ENCODE assay signal across 17 cellular contexts in the genomic region with DNA sequence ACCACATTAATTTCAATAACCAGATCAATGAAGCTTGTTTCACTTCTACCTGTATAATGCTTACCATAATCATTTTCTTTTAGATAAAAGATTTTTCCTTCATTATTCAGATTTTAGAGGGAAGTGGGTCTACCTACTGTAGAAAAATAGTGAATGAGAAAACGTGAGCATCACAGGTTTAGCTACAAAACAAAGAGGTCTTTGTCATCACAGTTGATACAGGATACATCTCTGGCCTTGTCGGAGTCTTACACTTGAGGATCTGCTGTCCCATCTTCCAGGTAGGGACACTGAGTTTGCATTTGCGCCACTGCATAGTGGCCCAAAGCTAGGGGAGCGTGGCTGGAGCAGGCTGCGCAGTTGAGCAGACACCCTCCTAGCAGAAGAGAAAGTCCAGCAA. TPM values are rescaled to one million over a fixed set of nuclear protein-coding genes. Genes with fewer than 3 reads are reported as not detected.
"Had no signal": no experiment of that assay in that cellular context is flagged by ENCODE, and none has a peak within 500 bp of the region (broad histone marks: within the 10 kb centered on the region; RNA-seq: fewer than 3 reads in every experiment).

No MANE protein-coding gene starts in this region.

- H3K27me3 ChIP-seq: tibial artery had no signal

- H3K4me3 ChIP-seq: left ventricle myocardium inferior, tibial artery had no signal

- H3K27ac Mint-ChIP-seq: naive B cell had no signal

- H3K4me1 Mint-ChIP-seq: naive B cell had no signal

- H3K27ac ChIP-seq: left ventricle myocardium inferior, tibial artery had no signal

- H3K4me1 ChIP-seq: left ventricle myocardium inferior, tibial artery had no signal

- H3K9me3 ChIP-seq: left ventricle myocardium inferior, tibial artery had no signal

- FAIRE-seq: colon, kidney, urothelium cell line had no signal

- H3K36me3 Mint-ChIP-seq: naive B cell had no signal

- DNase-seq: activated CD4-positive, alpha-beta T cell treated with anti-CD3 and anti-CD28 coated beads, Interleukin-2, amount 50 U/mL, for 4 hours; activated CD4-positive, CD25-positive, alpha-beta regulatory T cell treated with anti-CD3 and anti-CD28 coated beads, Interleukin-2, amount 50 U/mL, for 72 hours; activated CD8-positive, alpha-beta memory T cell treated with anti-CD3 and anti-CD28 coated beads, Interleukin-2, amount 50 U/mL, for 4 hours; activated naive CD4-positive, alpha-beta T cell; kidney; left ventricle myocardium inferior; naive B cell; posterior cingulate gyrus; stimulated activated CD4-positive, alpha-beta T cell treated with anti-CD3 and anti-CD28 coated beads, Interleukin-4, amount 100 ng/mL, for 1 hour; tibial artery had no signal

RNA-seq across cellular contexts. Expression of a gene that starts 0.7 kb away (rescaled TPM):
- total RNA-seq: cardiac septum, kidney, left ventricle myocardium inferior, mononuclear cell, skeletal muscle tissue had no signal
- polyA plus RNA-seq: esophagus had no signal

RNA-seq across cellular contexts. Expression of a gene that starts 1.4 kb away (rescaled TPM):
- total RNA-seq: cardiac septum, kidney, left ventricle myocardium inferior, mononuclear cell, skeletal muscle tissue, subcutaneous adipose tissue had no signal
